ENCODE assay signal across 24 cellular contexts in genomic region chr6:73382462-73383113, GRCh38. TPM values are rescaled to one million over a fixed set of nuclear protein-coding genes. Genes with fewer than 3 reads are reported as not detected.
DNase-seq lines count a peak whose midpoint lies in the region; FAIRE-seq and TF ChIP-seq lines count a peak whose summit lies in the region.
"Had no signal": no experiment of that assay in that cellular context is flagged by ENCODE, and none has a peak within 500 bp of the region (broad histone marks: within the 10 kb centered on the region; RNA-seq: fewer than 3 reads in every experiment).

No MANE protein-coding gene starts in this region.

- H3K79me2 ChIP-seq in GM23248 (ENCODE audit: insufficient read depth) (no peaks in the 10 kb centered on the region), H1 (ENCODE audit: control insufficient read depth in 1 of 2, insufficient read depth in 2 of 2, low read length in 2 of 2) (no peaks in the 10 kb centered on the region), trophoblast cell (ENCODE audit: control insufficient read depth, insufficient read depth, low read length, poor library complexity) (no peaks in the 10 kb centered on the region), SK-N-SH (ENCODE audit: insufficient read depth) (no peaks in the 10 kb centered on the region)

- no peak for TF ChIP-seq POLR2A in H1 (IDR thresholded peaks at IDR 0.05; ENCODE audit: control extremely low read depth in 1 of 2, low read depth in 2 of 2, low read length in 2 of 2)
- TF ChIP-seq POLR2A in stomach (IDR thresholded peaks at IDR 0.05), result no peak
- no peak for TF ChIP-seq POLR2A in Peyer's patch (IDR thresholded peaks at IDR 0.05)

- H3K36me3 ChIP-seq in GM23248 (ENCODE audit: low read depth) (no peaks in the 10 kb centered on the region), H1 (ENCODE audit: control insufficient read depth in 2 of 4, insufficient read depth in 4 of 4, low read length in 3 of 4) (no peaks in the 10 kb centered on the region), trophoblast cell (ENCODE audit: control insufficient read depth in 1 of 2, insufficient read depth in 2 of 2, low read length in 2 of 2) (no peaks in the 10 kb centered on the region), SK-N-SH (replicated peaks in 1 of 2; ENCODE audit: control insufficient read depth in 1 of 2, insufficient read depth in 2 of 2, low read length in 1 of 2) (no peaks in the 10 kb centered on the region), stomach (no peaks in the 10 kb centered on the region), Peyer's patch (no peaks in the 10 kb centered on the region)
- H3K36me3 ChIP-seq: ascending aorta, pancreas, thoracic aorta had no signal

- H2BK12ac ChIP-seq in H1 (ENCODE audit: low read depth, low read length) (0 out of 2 replicates have a peak overlapping the region, but pooled peaks have one; percentile 9), trophoblast cell (ENCODE audit: low read length) (no peak overlapping the region)

- H3K79me1 ChIP-seq in H1 (ENCODE audit: low read depth, low read length) (no peaks in the 10 kb centered on the region), trophoblast cell (ENCODE audit: low read length) (no peaks in the 10 kb centered on the region)

- POLR2A ChIA-PET in H1 (lab: Charles Lee; ENCODE audit: partially characterized antibody), result no interaction called here
- POLR2A ChIA-PET in SK-N-SH (lab: Yijun Ruan, JAX), result no interaction called here

- H4K8ac ChIP-seq in H1 (ENCODE audit: extremely low read depth, insufficient read depth, low read length) (no peak overlapping the region; the same call in 1 of the 2 replicates), trophoblast cell (ENCODE audit: low read depth, low read length) (no peak overlapping the region)

- DNase-seq in GM23248, result peak; percentile 45
- DNase-seq in M059J (ENCODE audit: low read depth), result peak; percentile 85
- DNase-seq in H1 (ENCODE audit: low read depth in 1 of 2, low spot score in 2 of 2), result no peak
- DNase-seq in trophoblast cell, result peak; percentile 89 to 96
- DNase-seq in SK-N-SH, result no peak
- no peak for DNase-seq in stomach
- no peak for DNase-seq in Peyer's patch
- DNase-seq: activated CD4-positive, alpha-beta T cell treated with anti-CD3 and anti-CD28 coated beads for 1 hour; activated naive CD4-positive, alpha-beta T cell treated with anti-CD3 and anti-CD28 coated beads for 36 hours; activated T-cell treated with anti-CD3 and anti-CD28 coated beads, Interleukin-2, amount 50 U/mL, for 48 hours; CD4-positive, alpha-beta T cell; glutamatergic neuron; left cardiac atrium; MV-4-11; natural killer cell; NCI-H187; NCI-H446 treated with DMSO at 0.1 percent for 48 hours; pancreas; SW 1271 had no signal

- H3K4me3 ChIP-seq in GM23248 (no peak overlapping the region), H1 (ENCODE audit: extremely low read depth in 1 of 4, insufficient read depth in 2 of 4, low read depth in 3 of 4, low read length in 4 of 4) (no peak overlapping the region), trophoblast cell (ENCODE audit: low read depth, low read length) (no peak overlapping the region), SK-N-SH (ENCODE audit: low read depth in 2 of 2, low read length in 1 of 2) (no peak overlapping the region), stomach (no peak overlapping the region), Peyer's patch (no peak overlapping the region)
- H3K4me3 ChIP-seq: ascending aorta, pancreas, thoracic aorta had no signal

- H4K20me1 ChIP-seq in GM23248 (ENCODE audit: insufficient read depth), result no peaks in the 10 kb centered on the region
- no peaks in the 10 kb centered on the region for H4K20me1 ChIP-seq in H1 (replicated peaks in 1 of 2; ENCODE audit: control insufficient read depth in 1 of 2, insufficient read depth in 2 of 2, low read length in 2 of 2)
- H4K20me1 ChIP-seq in SK-N-SH (ENCODE audit: insufficient read depth), result no peaks in the 10 kb centered on the region

- H4K5ac ChIP-seq in H1 (ENCODE audit: insufficient read length, low read depth, low read length), result no peak overlapping the region

- H3K4ac ChIP-seq in H1 (replicated peaks; ENCODE audit: insufficient read length, low read depth, low read length) (no peak overlapping the region), trophoblast cell (ENCODE audit: low read depth, low read length) (no peak overlapping the region)

- CTCF ChIA-PET in H1 (lab: Charles Lee; ENCODE audit: partially characterized antibody), result no interaction called here
- CTCF ChIA-PET in SK-N-SH (lab: Yijun Ruan, JAX), result no interaction called here

- H3K27me3 ChIP-seq in GM23248 (replicated peaks; ENCODE audit: insufficient read depth), result no peaks in the 10 kb centered on the region
- H3K27me3 ChIP-seq in H1 (replicated peaks in 1 of 4; ENCODE audit: control insufficient read depth in 3 of 4, extremely low read depth in 1 of 4, insufficient read depth in 3 of 4, low read length in 3 of 4), result no peaks in the 10 kb centered on the region
- no peaks in the 10 kb centered on the region for H3K27me3 ChIP-seq in trophoblast cell (ENCODE audit: insufficient read depth, low read length)
- H3K27me3 ChIP-seq in SK-N-SH (ENCODE audit: insufficient read depth), result no peaks in the 10 kb centered on the region
- H3K27me3 ChIP-seq in stomach, result no peaks in the 10 kb centered on the region
- H3K27me3 ChIP-seq in Peyer's patch, result no peaks in the 10 kb centered on the region
- H3K27me3 ChIP-seq: ascending aorta, pancreas had no signal

- H3K27ac ChIP-seq in GM23248, result no peak overlapping the region
- no peak overlapping the region for H3K27ac ChIP-seq in H1 (ENCODE audit: low read depth, low read length)
- no peak overlapping the region for H3K27ac ChIP-seq in trophoblast cell (ENCODE audit: low read depth, low read length)
- no peak overlapping the region for H3K27ac ChIP-seq in SK-N-SH (ENCODE audit: low read depth in 2 of 2, low read length in 1 of 2)
- H3K27ac ChIP-seq in stomach, result no peak overlapping the region
- no peak overlapping the region for H3K27ac ChIP-seq in Peyer's patch
- H3K27ac ChIP-seq: ascending aorta, pancreas, thoracic aorta had no signal

- H4K91ac ChIP-seq in H1 (replicated peaks; ENCODE audit: insufficient read length, low read length), result no peak overlapping the region
- H4K91ac ChIP-seq in trophoblast cell (ENCODE audit: low read depth, low read length), result no peak overlapping the region

- H3K14ac ChIP-seq in H1 (ENCODE audit: insufficient read length), result no peak overlapping the region
- H3K14ac ChIP-seq in trophoblast cell (ENCODE audit: low read length), result no peak overlapping the region

- H3K23ac ChIP-seq in H1 (ENCODE audit: insufficient read length) (no peak overlapping the region), trophoblast cell (ENCODE audit: low read length) (no peak overlapping the region)

- no peak overlapping the region for H3K4me2 ChIP-seq in GM23248 (ENCODE audit: unreplicated experiment)
- no peak overlapping the region for H3K4me2 ChIP-seq in H1 (ENCODE audit: insufficient read depth in 1 of 2, low read depth in 2 of 2, low read length in 2 of 2)
- H3K4me2 ChIP-seq in trophoblast cell (ENCODE audit: low read length), result no peak overlapping the region
- H3K4me2 ChIP-seq in SK-N-SH, result no peak overlapping the region

- H3F3A ChIP-seq in GM23248 (ENCODE audit: insufficient read depth), result no peaks in the 10 kb centered on the region
- H3F3A ChIP-seq in SK-N-SH (replicated peaks; ENCODE audit: insufficient read depth), result no peaks in the 10 kb centered on the region

- no peak overlapping the region for H3K9ac ChIP-seq in GM23248
- H3K9ac ChIP-seq in H1 (replicated peaks in 1 of 4; ENCODE audit: extremely low read depth in 1 of 4, low read depth in 3 of 4, low read length in 3 of 4), result no peak overlapping the region
- H3K9ac ChIP-seq in trophoblast cell (ENCODE audit: low read length), result no peak overlapping the region
- no peak overlapping the region for H3K9ac ChIP-seq in SK-N-SH

- H2BK120ac ChIP-seq in H1 (replicated peaks; ENCODE audit: low read depth, low read length), result no peak overlapping the region
- H2BK120ac ChIP-seq in trophoblast cell (ENCODE audit: insufficient read depth, low read length, poor library complexity), result no peak overlapping the region

- H3K23me2 ChIP-seq in H1 (ENCODE audit: low read depth, low read length), result no peaks in the 10 kb centered on the region

- H2AK5ac ChIP-seq in H1 (ENCODE audit: low read depth, low read length) (no peak overlapping the region), trophoblast cell (ENCODE audit: low read length) (no peak overlapping the region)

- in situ Hi-C loops in GM23248 (cut with MboI), result no loop called here

- no peak overlapping the region for H4K12ac ChIP-seq in trophoblast cell (ENCODE audit: low read depth, low read length)

- TF ChIP-seq EP300 in H1 (IDR thresholded peaks at IDR 0.05; ENCODE audit: borderline replicate concordance in 1 of 2, low read depth in 2 of 2, low read length in 2 of 2) (no peak), SK-N-SH (IDR thresholded peaks at IDR 0.05; ENCODE audit: borderline replicate concordance in 1 of 2, low read depth in 1 of 2, low read length in 1 of 2) (no peak), stomach (IDR thresholded peaks at IDR 0.05) (no peak)

- H2BK20ac ChIP-seq in H1 (ENCODE audit: low read length), result no peak overlapping the region

- H2AFZ ChIP-seq in GM23248 (no peak overlapping the region), H1 (ENCODE audit: low read length) (no peak overlapping the region), trophoblast cell (ENCODE audit: insufficient read depth, low read length, poor library complexity) (no peak overlapping the region), SK-N-SH (ENCODE audit: low read depth) (no peak overlapping the region)

- H3K9me2 ChIP-seq in GM23248 (ENCODE audit: insufficient read depth), result no peaks in the 10 kb centered on the region
- H3K9me2 ChIP-seq in SK-N-SH, result no peaks in the 10 kb centered on the region

- no peaks in the 10 kb centered on the region for H3K4me1 ChIP-seq in GM23248 (ENCODE audit: insufficient read depth)
- no peaks in the 10 kb centered on the region for H3K4me1 ChIP-seq in H1 (replicated peaks in 1 of 4; ENCODE audit: control insufficient read depth in 3 of 4, insufficient read depth in 4 of 4, low read length in 3 of 4)
- H3K4me1 ChIP-seq in trophoblast cell (ENCODE audit: control insufficient read depth in 1 of 2, insufficient read depth in 2 of 2, low read length in 2 of 2), result no peaks in the 10 kb centered on the region
- no peaks in the 10 kb centered on the region for H3K4me1 ChIP-seq in SK-N-SH (ENCODE audit: control insufficient read depth in 1 of 2, insufficient read depth in 2 of 2, low read depth in 1 of 2, low read length in 1 of 2)
- H3K4me1 ChIP-seq in stomach, result no peaks in the 10 kb centered on the region
- no peaks in the 10 kb centered on the region for H3K4me1 ChIP-seq in Peyer's patch
- H3K4me1 ChIP-seq: ascending aorta, pancreas had no signal

- no peak overlapping the region for H2BK15ac ChIP-seq in H1 (ENCODE audit: low read length)

- TF ChIP-seq RAD21 in H1 (IDR thresholded peaks at IDR 0.05 in 1 of 2, conservative IDR thresholded peaks at IDR 0.05 in 1 of 2; ENCODE audit: low read depth in 2 of 2, low read length in 2 of 2) (no peak), SK-N-SH (IDR thresholded peaks at IDR 0.05; ENCODE audit: low read length) (no peak)

- no peak overlapping the region for H3K56ac ChIP-seq in H1 (replicated peaks; ENCODE audit: insufficient read length, low read depth, low read length)

- FAIRE-seq in H1 (lab: Jason Lieb, UNC), result no peak
- FAIRE-seq: pancreas had no signal

- H3K18ac ChIP-seq in H1 (ENCODE audit: extremely low read depth, low read length), result no peak overlapping the region
- H3K18ac ChIP-seq in trophoblast cell (ENCODE audit: low read length), result no peak overlapping the region

- no peak overlapping the region for H2BK5ac ChIP-seq in H1 (ENCODE audit: low read depth, low read length)
- H2BK5ac ChIP-seq in trophoblast cell (ENCODE audit: low read depth, low read length, poor library complexity), result no peak overlapping the region

- TF ChIP-seq CTCF in H1 (IDR thresholded peaks at IDR 0.05; ENCODE audit: control extremely low read depth in 1 of 3, insufficient read depth in 1 of 3, low read depth in 1 of 3, low read length in 3 of 3) (no peak), SK-N-SH (IDR thresholded peaks at IDR 0.05) (no peak), stomach (IDR thresholded peaks at IDR 0.05) (no peak), Peyer's patch (IDR thresholded peaks at IDR 0.05) (no peak)

- WGBS in GM23248 (ENCODE audit: low coverage in 1 of 2, low lambda C conversion rate in 2 of 2, missing lambda C conversion rate in 2 of 2), 2 experiments, result 83 to 90% methylated on average over 6 of the region's 6 CpGs
- 95% methylated on average over 6 of the region's 6 CpGs; no CpG with 5 or more reads in 1 of the 2 experiments for WGBS in H1 (ENCODE audit: extremely low coverage in 1 of 2, insufficient coverage in 1 of 2, insufficient read length in 1 of 2, insufficient replicate concordance in 2 of 2, low coverage in 1 of 2, low lambda C conversion rate in 2 of 2, missing lambda C conversion rate in 1 of 2), 2 experiments
- no CpG with 5 or more reads among the region's 6 CpGs for WGBS in trophoblast cell (ENCODE audit: extremely low coverage, insufficient coverage, insufficient read length)
- WGBS in SK-N-SH (ENCODE audit: low lambda C conversion rate), result 79% methylated on average over 6 of the region's 6 CpGs
- WGBS in stomach, 5 donors, result 87 to 91% (median 90%) methylated on average over 6 of the region's 6 CpGs

- H3K9me3 ChIP-seq in GM23248 (ENCODE audit: low read depth) (no peaks in the 10 kb centered on the region), H1 (ENCODE audit: insufficient read depth in 2 of 2, low read depth in 1 of 2, low read length in 1 of 2) (no peaks in the 10 kb centered on the region), trophoblast cell (ENCODE audit: insufficient read depth, low read depth, low read length) (no peaks in the 10 kb centered on the region), SK-N-SH (no peaks in the 10 kb centered on the region), stomach (no peaks in the 10 kb centered on the region), Peyer's patch (no peaks in the 10 kb centered on the region)
- H3K9me3 ChIP-seq: ascending aorta, pancreas, thoracic aorta had no signal

- intact Hi-C loops in stomach (cut with DNase I; ENCODE audit: low total_unique reads), result no loop called here

RNA-seq across cellular contexts. Expression of gene DDX43, which starts 12.0 kb away (rescaled TPM):
- total RNA-seq in GM23248 (2014; rRNA removed; shearing (Covaris generic)), result 0.11 and 0.13 TPM in 2 replicates
- polyA plus RNA-seq in GM23248 (2016; fragmentation: Nextera tagmentation; extraction: Ambion mirVana) (0.38 and 0.51 TPM in 2 replicates), H1 (2011; rRNA removed) (0.05 TPM in 2 replicates), SK-N-SH (2012; rRNA removed) (not detected in 2 replicates), stomach (under 1 TPM; 0.62 to 0.92 (median 0.68) TPM)
- total RNA-seq in M059J (2014; rRNA removed; shearing (Covaris generic)), result not detected in 2 replicates
- total RNA-seq in H1 (2021; fragmentation: NEBNext Ultra II Directional; extraction: Animal tissue kit (Norgen Biotek cat#: 25700)), result not detected in 2 replicates
- polyA plus RNA-seq in H1 (2011; cell fraction: cytosol; rRNA removed), result 0.49 TPM
- 0.07 TPM for polyA plus RNA-seq in H1 (2011; cell fraction: nucleus; rRNA removed)
- 0.10 TPM in 1 of 4 replicates, not detected in the others for polyA plus RNA-seq in H1 (2012, experiment 1 of 2)
- not detected for polyA plus RNA-seq in H1 (2012, experiment 2 of 2)
- 0.18 TPM for polyA plus RNA-seq in H1 (2013, experiment 1 of 2)
- 0.15 TPM for polyA plus RNA-seq in H1 (2013, experiment 2 of 2)
- 0.09 TPM in 1 of 2 replicates, not detected in the other for polyA minus RNA-seq in H1 (2011; rRNA and poly(A)+ RNA removed)
- not detected for polyA minus RNA-seq in H1 (2011; cell fraction: cytosol; rRNA and poly(A)+ RNA removed)
- not detected for polyA minus RNA-seq in H1 (2011; cell fraction: nucleus; rRNA and poly(A)+ RNA removed)
- polyA plus RNA-seq in trophoblast cell (2013), result not detected in 2 replicates
- polyA plus RNA-seq in SK-N-SH (2012; cell fraction: cytosol; rRNA removed), result not detected in 2 replicates
- polyA plus RNA-seq in SK-N-SH (2012; cell fraction: nucleus; rRNA removed), result not detected in 2 replicates
- total RNA-seq in stomach (10 to 100 TPM in 2 of 5 donors, 1 to 10 TPM in 2, not detected in 1; 2.7 to 24.9 (median 14.2) TPM), Peyer's patch (1 to 10 TPM in 1 of 4 donors, under 1 TPM in 1, not detected in 2; 0.57 to 4.9 TPM)
- total RNA-seq: activated naive CD4-positive, alpha-beta T cell treated with anti-CD3 and anti-CD28 coated beads for 36 hours; ascending aorta had no signal

RNA-seq across cellular contexts. Expression of gene OOEP, which starts 12.9 kb away (rescaled TPM):
- total RNA-seq in GM23248 (2014; rRNA removed; shearing (Covaris generic)), result not detected in 2 replicates
- polyA plus RNA-seq in GM23248 (2016; fragmentation: Nextera tagmentation; extraction: Ambion mirVana) (not detected in 2 replicates), H1 (2011; rRNA removed) (0.20 and 0.55 TPM in 2 replicates), SK-N-SH (2012; rRNA removed) (not detected in 2 replicates), stomach (under 1 TPM in 1 of 3 donors, not detected in 2; 0.18 TPM)
- total RNA-seq in M059J (2014; rRNA removed; shearing (Covaris generic)), result not detected in 2 replicates
- total RNA-seq in H1 (2021; fragmentation: NEBNext Ultra II Directional; extraction: Animal tissue kit (Norgen Biotek cat#: 25700)), result 0.41 TPM in 1 of 2 replicates, not detected in the other
- polyA plus RNA-seq in H1 (2011; cell fraction: cytosol; rRNA removed), result 0.30 TPM
- 0.50 TPM for polyA plus RNA-seq in H1 (2011; cell fraction: nucleus; rRNA removed)
- 0.19 to 0.43 TPM (median 0.33 TPM) in 3 of 4 replicates, not detected in the other for polyA plus RNA-seq in H1 (2012, experiment 1 of 2)
- not detected for polyA plus RNA-seq in H1 (2012, experiment 2 of 2)
- polyA plus RNA-seq in H1 (2013, experiment 1 of 2), result 0.24 TPM
- 0.39 TPM for polyA plus RNA-seq in H1 (2013, experiment 2 of 2)
- not detected in 2 replicates for polyA minus RNA-seq in H1 (2011; rRNA and poly(A)+ RNA removed)
- polyA minus RNA-seq in H1 (2011; cell fraction: cytosol; rRNA and poly(A)+ RNA removed), result not detected
- not detected for polyA minus RNA-seq in H1 (2011; cell fraction: nucleus; rRNA and poly(A)+ RNA removed)
- polyA plus RNA-seq in trophoblast cell (2013), result not detected in 2 replicates
- not detected in 2 replicates for polyA plus RNA-seq in SK-N-SH (2012; cell fraction: cytosol; rRNA removed)
- not detected in 2 replicates for polyA plus RNA-seq in SK-N-SH (2012; cell fraction: nucleus; rRNA removed)
- total RNA-seq in stomach (not detected), Peyer's patch (not detected)
- total RNA-seq: ascending aorta, thoracic aorta had no signal

RNA-seq across cellular contexts. Expression of gene KHDC3L, which starts 20.1 kb away (rescaled TPM):
- total RNA-seq in GM23248 (2014; rRNA removed; shearing (Covaris generic)), result not detected in 2 replicates
- polyA plus RNA-seq in GM23248 (2016; fragmentation: Nextera tagmentation; extraction: Ambion mirVana) (not detected in 2 replicates), H1 (2011; rRNA removed) (0.11 TPM in 1 of 2 replicates, not detected in the other), SK-N-SH (2012; rRNA removed) (not detected in 2 replicates), stomach (not detected)
- total RNA-seq in M059J (2014; rRNA removed; shearing (Covaris generic)), result 0.22 TPM in 1 of 2 replicates, not detected in the other
- 0.42 TPM in 1 of 2 replicates, not detected in the other for total RNA-seq in H1 (2021; fragmentation: NEBNext Ultra II Directional; extraction: Animal tissue kit (Norgen Biotek cat#: 25700))
- polyA plus RNA-seq in H1 (2011; cell fraction: cytosol; rRNA removed), result 0.26 TPM
- polyA plus RNA-seq in H1 (2011; cell fraction: nucleus; rRNA removed), result not detected
- polyA plus RNA-seq in H1 (2012, experiment 1 of 2), result 0.19 TPM in 1 of 4 replicates, not detected in the others
- polyA plus RNA-seq in H1 (2012, experiment 2 of 2), result not detected
- polyA plus RNA-seq in H1 (2013, experiment 1 of 2), result 0.06 TPM
- polyA plus RNA-seq in H1 (2013, experiment 2 of 2), result 0.22 TPM
- polyA minus RNA-seq in H1 (2011; rRNA and poly(A)+ RNA removed), result not detected in 2 replicates
- not detected for polyA minus RNA-seq in H1 (2011; cell fraction: cytosol; rRNA and poly(A)+ RNA removed)
- polyA minus RNA-seq in H1 (2011; cell fraction: nucleus; rRNA and poly(A)+ RNA removed), result not detected
- not detected in 2 replicates for polyA plus RNA-seq in trophoblast cell (2013)
- not detected in 2 replicates for polyA plus RNA-seq in SK-N-SH (2012; cell fraction: cytosol; rRNA removed)
- 0.05 and 0.33 TPM in 2 replicates for polyA plus RNA-seq in SK-N-SH (2012; cell fraction: nucleus; rRNA removed)
- total RNA-seq in stomach (not detected), Peyer's patch (not detected)
- total RNA-seq: activated CD8-positive, alpha-beta memory T cell treated with anti-CD3 and anti-CD28 coated beads for 36 hours; activated naive CD4-positive, alpha-beta T cell treated with anti-CD3 and anti-CD28 coated beads for 36 hours; ascending aorta; CD4-positive, alpha-beta T cell; left cardiac atrium; natural killer cell; pancreas; thoracic aorta had no signal
- polyA plus RNA-seq: esophagus, IgD-negative memory B cell, pancreas had no signal

RNA-seq across cellular contexts. Expression of gene DPPA5, which starts 28.5 kb away (rescaled TPM):
- total RNA-seq in GM23248 (2014; rRNA removed; shearing (Covaris generic)), result not detected in 2 replicates
- not detected in 2 replicates for polyA plus RNA-seq in GM23248 (2016; fragmentation: Nextera tagmentation; extraction: Ambion mirVana)
- not detected in 2 replicates for total RNA-seq in M059J (2014; rRNA removed; shearing (Covaris generic))
- total RNA-seq in H1 (2021; fragmentation: NEBNext Ultra II Directional; extraction: Animal tissue kit (Norgen Biotek cat#: 25700)), result 1.5 and 2.0 TPM in 2 replicates
- 2.9 and 6.6 TPM in 2 replicates for polyA plus RNA-seq in H1 (2011; rRNA removed)
- polyA plus RNA-seq in H1 (2011; cell fraction: cytosol; rRNA removed), result 4.8 TPM
- polyA plus RNA-seq in H1 (2011; cell fraction: nucleus; rRNA removed), result 2.9 TPM
- 0.43 to 1.7 TPM (median 1.5 TPM) in 4 replicates for polyA plus RNA-seq in H1 (2012, experiment 1 of 2)
- 4.9 TPM for polyA plus RNA-seq in H1 (2012, experiment 2 of 2)
- polyA plus RNA-seq in H1 (2013, experiment 1 of 2), result 2.8 TPM
- 2.5 TPM for polyA plus RNA-seq in H1 (2013, experiment 2 of 2)
- polyA minus RNA-seq in H1 (2011; rRNA and poly(A)+ RNA removed), result 1.6 TPM in 1 of 2 replicates, not detected in the other
- polyA minus RNA-seq in H1 (2011; cell fraction: cytosol; rRNA and poly(A)+ RNA removed), result not detected
- not detected for polyA minus RNA-seq in H1 (2011; cell fraction: nucleus; rRNA and poly(A)+ RNA removed)
- not detected in 2 replicates for polyA plus RNA-seq in trophoblast cell (2013)
- polyA plus RNA-seq in SK-N-SH (2012; rRNA removed), result not detected in 2 replicates
- polyA plus RNA-seq in SK-N-SH (2012; cell fraction: cytosol; rRNA removed), result not detected in 2 replicates
- not detected in 2 replicates for polyA plus RNA-seq in SK-N-SH (2012; cell fraction: nucleus; rRNA removed)
- total RNA-seq in stomach, result not detected
- polyA plus RNA-seq in stomach, result not detected
- not detected for total RNA-seq in Peyer's patch
- total RNA-seq: activated CD8-positive, alpha-beta memory T cell treated with anti-CD3 and anti-CD28 coated beads for 36 hours; activated naive CD4-positive, alpha-beta T cell treated with anti-CD3 and anti-CD28 coated beads for 36 hours; ascending aorta; CD4-positive, alpha-beta T cell; left cardiac atrium; natural killer cell; pancreas; thoracic aorta had no signal
- polyA plus RNA-seq: esophagus, IgD-negative memory B cell, pancreas had no signal

Comparison
In these comparisons a context has a peak if more than half of its experiments do, and no peak if none do; other contexts are left out.
1. DNase-seq: peak in GM23248 (single experiment), M059J (single experiment) and trophoblast cell (2 of 2); none in H1 (0 of 2), SK-N-SH (single experiment), stomach (single experiment) and Peyer's patch (0 of 3).